In the genomic region with DNA sequence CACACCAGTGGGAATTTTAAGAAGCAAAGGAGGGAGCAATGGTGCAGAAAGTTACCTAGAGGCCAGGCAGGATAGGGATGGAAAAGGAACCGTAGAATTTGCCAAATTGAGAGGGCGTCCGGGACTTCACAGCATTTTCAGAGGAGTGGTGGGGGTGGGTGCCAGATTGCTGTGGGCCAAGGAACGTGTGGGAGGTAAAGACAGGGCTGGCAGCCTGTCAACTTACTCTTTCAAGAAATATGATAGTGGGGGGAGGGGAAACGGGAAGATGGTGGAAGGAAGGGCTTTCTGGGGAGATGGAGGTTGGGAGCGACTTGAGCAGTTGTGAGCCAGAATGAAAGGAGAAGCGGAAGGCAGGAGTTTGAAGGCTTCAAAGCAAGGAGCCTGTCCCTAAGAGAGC, we compare ENCODE assay signal across 32 cellular contexts. TPM values are rescaled to one million over a fixed set of nuclear protein-coding genes. Genes with fewer than 3 reads are reported as not detected.
"Had no signal": no experiment of that assay in that cellular context is flagged by ENCODE, and none has a peak within 500 bp of the region (broad histone marks: within the 10 kb centered on the region; RNA-seq: fewer than 3 reads in every experiment).

No MANE protein-coding gene starts in this region.

- H3K36me3 Mint-ChIP-seq: activated CD8-positive, alpha-beta memory T cell treated with anti-CD3 and anti-CD28 coated beads, Interleukin-2, amount 10 ng/mL, durations not matched to agents 7 days and 5 days; activated naive CD4-positive, alpha-beta T cell treated with anti-CD3 and anti-CD28 coated beads, Interleukin-2, amount 10 ng/mL, durations not matched to agents 7 days and 5 days; activated naive CD8-positive, alpha-beta T cell had no signal

- DNase-seq: activated B cell treated with CpG ODN at 0.5 μM for 24 hours; activated CD4-positive, alpha-beta memory T cell treated with anti-CD3 and anti-CD28 coated beads, Interleukin-2, amount 10 ng/mL, durations not matched to agents 7 days and 5 days; activated CD4-positive, alpha-beta T cell treated with anti-CD3 and anti-CD28 coated beads for 4 hours; activated CD4-positive, alpha-beta T cell treated with anti-CD3 and anti-CD28 coated beads, Interleukin-2, amount 50 U/mL, for 1 hour; activated CD4-positive, CD25-positive, alpha-beta regulatory T cell treated with anti-CD3 and anti-CD28 coated beads, Interleukin-2, amount 50 U/mL, for 72 hours; activated CD8-positive, alpha-beta memory T cell treated with anti-CD3 and anti-CD28 coated beads for 24 hours; activated CD8-positive, alpha-beta memory T cell treated with anti-CD3 and anti-CD28 coated beads, Interleukin-2, amount 10 ng/mL, durations not matched to agents 7 days and 5 days; activated CD8-positive, alpha-beta memory T cell treated with anti-CD3 and anti-CD28 coated beads, Interleukin-2, amount 50 U/mL, for 48 hours; activated effector memory CD4-positive, alpha-beta T cell treated with Interleukin-2 at 50 U/mL for 16 hours; activated naive CD4-positive, alpha-beta T cell treated with anti-CD3 and anti-CD28 coated beads, Interleukin-2, amount 10 ng/mL, durations not matched to agents 7 days and 5 days; activated naive CD8-positive, alpha-beta T cell treated with anti-CD3 and anti-CD28 coated beads, Interleukin-2, amount 50 U/mL, for 24 hours; activated T-cell treated with anti-CD3 and anti-CD28 coated beads, Interleukin-2, amount 50 U/mL, for 48 hours; anterior cingulate cortex; brain microvascular endothelial cell; NCI-H1092 treated with DMSO at 0.1 percent for 48 hours; NCI-H1417; NCI-H146; NCI-H187; NCI-H2029 treated with DMSO at 0.1 percent for 48 hours; NCI-H345; NCI-H524 treated with DMSO at 0.1 percent for 48 hours; NK-92 treated with Interleukin-12 subunit alpha and Interleukin-12 subunit beta, amount 100 ng/mL, for 24 hours; OCI-M1; Right ventricle myocardium superior; SW 1271; T-helper 1 cell; T-helper 2 cell; T-helper 9 cell had no signal

- H3K9me3 Mint-ChIP-seq: activated B cell treated with CpG ODN at 0.5 μM for 24 hours; activated CD4-positive, alpha-beta memory T cell treated with anti-CD3 and anti-CD28 coated beads, Interleukin-2, amount 10 ng/mL, durations not matched to agents 7 days and 5 days; activated naive CD4-positive, alpha-beta T cell treated with anti-CD3 and anti-CD28 coated beads, Interleukin-2, amount 10 ng/mL, durations not matched to agents 7 days and 5 days; activated naive CD8-positive, alpha-beta T cell treated with anti-CD3 and anti-CD28 coated beads, Interleukin-2, amount 50 U/mL, for 24 hours; central memory CD8-positive, alpha-beta T cell had no signal

- H3K4me3 Mint-ChIP-seq: activated B cell treated with CpG ODN at 0.5 μM for 24 hours; activated CD4-positive, alpha-beta memory T cell treated with anti-CD3 and anti-CD28 coated beads, Interleukin-2, amount 10 ng/mL, durations not matched to agents 7 days and 5 days; activated CD8-positive, alpha-beta memory T cell treated with anti-CD3 and anti-CD28 coated beads, Interleukin-2, amount 10 ng/mL, durations not matched to agents 7 days and 5 days; activated naive CD4-positive, alpha-beta T cell treated with anti-CD3 and anti-CD28 coated beads, Interleukin-2, amount 10 ng/mL, durations not matched to agents 7 days and 5 days; activated naive CD8-positive, alpha-beta T cell; activated naive CD8-positive, alpha-beta T cell treated with anti-CD3 and anti-CD28 coated beads, Interleukin-2, amount 50 U/mL, for 24 hours; central memory CD8-positive, alpha-beta T cell had no signal

- H3K4me1 Mint-ChIP-seq: activated CD4-positive, alpha-beta memory T cell treated with anti-CD3 and anti-CD28 coated beads, Interleukin-2, amount 10 ng/mL, durations not matched to agents 7 days and 5 days; activated CD8-positive, alpha-beta memory T cell treated with anti-CD3 and anti-CD28 coated beads, Interleukin-2, amount 10 ng/mL, durations not matched to agents 7 days and 5 days; activated naive CD4-positive, alpha-beta T cell treated with anti-CD3 and anti-CD28 coated beads, Interleukin-2, amount 10 ng/mL, durations not matched to agents 7 days and 5 days; activated naive CD8-positive, alpha-beta T cell treated with anti-CD3 and anti-CD28 coated beads, Interleukin-2, amount 50 U/mL, for 24 hours; central memory CD8-positive, alpha-beta T cell had no signal

- H3K27ac ChIP-seq: brain microvascular endothelial cell, cardiac muscle cell had no signal

- H3K27ac Mint-ChIP-seq: activated B cell treated with CpG ODN at 0.5 μM for 24 hours; activated CD4-positive, alpha-beta memory T cell treated with anti-CD3 and anti-CD28 coated beads, Interleukin-2, amount 10 ng/mL, durations not matched to agents 7 days and 5 days; activated CD8-positive, alpha-beta memory T cell treated with anti-CD3 and anti-CD28 coated beads, Interleukin-2, amount 10 ng/mL, durations not matched to agents 7 days and 5 days; activated naive CD4-positive, alpha-beta T cell treated with anti-CD3 and anti-CD28 coated beads, Interleukin-2, amount 10 ng/mL, durations not matched to agents 7 days and 5 days; activated naive CD8-positive, alpha-beta T cell; activated naive CD8-positive, alpha-beta T cell treated with anti-CD3 and anti-CD28 coated beads, Interleukin-2, amount 50 U/mL, for 24 hours had no signal

- ATAC-seq: activated CD8-positive, alpha-beta memory T cell treated with anti-CD3 and anti-CD28 coated beads, Interleukin-2, amount 10 ng/mL, durations not matched to agents 7 days and 5 days; activated naive CD8-positive, alpha-beta T cell treated with anti-CD3 and anti-CD28 coated beads, Interleukin-2, amount 50 U/mL, for 24 hours had no signal

- H3K36me3 ChIP-seq: brain microvascular endothelial cell, cardiac muscle cell had no signal

- H3K4me3 ChIP-seq: cardiac muscle cell had no signal

RNA-seq across cellular contexts. Expression of gene SLC6A11, which starts 1.4 kb away (rescaled TPM):
- total RNA-seq: activated B cell treated with CpG ODN at 0.5 μM for 24 hours; activated CD4-positive, alpha-beta memory T cell treated with anti-CD3 and anti-CD28 coated beads, Interleukin-2, amount 10 ng/mL, durations not matched to agents 7 days and 5 days; activated CD8-positive, alpha-beta memory T cell treated with anti-CD3 and anti-CD28 coated beads, Interleukin-2, amount 10 ng/mL, durations not matched to agents 7 days and 5 days; M059J; Right ventricle myocardium superior had no signal
